Comparison of ENCODE assay signal across 8 cellular contexts in genomic region chr5:54673523-54674225, GRCh38.
DNase-seq lines count a peak whose midpoint lies in the region; ATAC-seq, FAIRE-seq and TF ChIP-seq lines count a peak whose summit lies in the region.

No MANE protein-coding gene starts in this region.

- H3K36me3 ChIP-seq in left lung: no peaks in the 10 kb centered on the region

- peaks cover 4% of the 10 kb centered on the region for H3K9me3 Mint-ChIP-seq in activated T-cell treated with anti-CD3 and anti-CD28 coated beads, Interleukin-2, amount 50 U/mL, for 24 hours

- peak; percentile 88 for ATAC-seq in HG03175 (IDR thresholded peaks at IDR 0.05; ENCODE audit: unreplicated experiment)
- peak; percentile 60 for ATAC-seq in left lung
- ATAC-seq in HG03457 (IDR thresholded peaks at IDR 0.05; ENCODE audit: unreplicated experiment): no peak

- no peak for TF ChIP-seq POLR2A in GM12892 (IDR thresholded peaks at IDR 0.05; ENCODE audit: low read depth, low read length)

- H3K27ac Mint-ChIP-seq in activated T-cell treated with anti-CD3 and anti-CD28 coated beads, Interleukin-2, amount 50 U/mL, for 24 hours: no peak overlapping the region

- peak; percentile 5 for DNase-seq in GM12892 (ENCODE audit: insufficient read length)
- peak; percentile 42 for DNase-seq in activated T-cell treated with anti-CD3 and anti-CD28 coated beads, Interleukin-2, amount 50 U/mL, for 24 hours
- DNase-seq in left lung: peak; percentile 83 to 87
- DNase-seq in COLO829 (ENCODE audit: low spot score): no peak
- no peak for DNase-seq in NCI-H510A (lab: John Stamatoyannopoulos, UW)
- no peak for DNase-seq in 8988T

- peaks cover 18 to 82% of the 10 kb centered on the region in 2 donors for H3K4me1 ChIP-seq in left lung

- H3K4me3 Mint-ChIP-seq in activated T-cell treated with anti-CD3 and anti-CD28 coated beads, Interleukin-2, amount 50 U/mL, for 24 hours: no peak overlapping the region

- no peak for FAIRE-seq in GM12892 (lab: Jason Lieb, UNC)

- no peaks in the 10 kb centered on the region for H3K36me3 Mint-ChIP-seq in activated T-cell treated with anti-CD3 and anti-CD28 coated beads, Interleukin-2, amount 50 U/mL, for 24 hours (ENCODE audit: low read depth)

- no peak for TF ChIP-seq CTCF in left lung (IDR thresholded peaks at IDR 0.05)

- peaks cover 43% of the 10 kb centered on the region for H3K4me1 Mint-ChIP-seq in activated T-cell treated with anti-CD3 and anti-CD28 coated beads, Interleukin-2, amount 50 U/mL, for 24 hours (ENCODE audit: low read depth)

- intact Hi-C loops in left lung (cut with DNase I): no loop called here

- H3K27me3 ChIP-seq in left lung: no peaks in the 10 kb centered on the region

- no peak overlapping the region for H3K4me3 ChIP-seq in left lung

- H3K9me3 ChIP-seq in left lung: no peaks in the 10 kb centered on the region

- H3K27me3 Mint-ChIP-seq in activated T-cell treated with anti-CD3 and anti-CD28 coated beads, Interleukin-2, amount 50 U/mL, for 24 hours: no peaks in the 10 kb centered on the region

- peak overlapping the region in 1 of 2 donors; percentile 87 for H3K27ac ChIP-seq in left lung

Comparison
In these comparisons a context has a peak if more than half of its experiments do, and no peak if none do; other contexts are left out.
1. DNase-seq: peak in GM12892 (single experiment), activated T-cell treated with anti-CD3 and anti-CD28 coated beads, Interleukin-2, amount 50 U/mL, for 24 hours (single experiment) and left lung (2 of 2); none in COLO829 (single experiment), NCI-H510A (single experiment) and 8988T (single experiment).